In genomic region chr1:92168657-92169056, GRCh38 we compare ENCODE assay signal across 20 cellular contexts. TPM values are rescaled to one million over a fixed set of nuclear protein-coding genes. Genes with fewer than 3 reads are reported as not detected.
DNase-seq lines count a peak whose midpoint lies in the region; ATAC-seq, FAIRE-seq and TF ChIP-seq lines count a peak whose summit lies in the region.
"Had no signal": no experiment of that assay in that cellular context is flagged by ENCODE, and none has a peak within 500 bp of the region (broad histone marks: within the 10 kb centered on the region; RNA-seq: fewer than 3 reads in every experiment).

No MANE protein-coding gene starts in this region.

- H3K79me2 ChIP-seq in mesendoderm (ENCODE audit: control insufficient read depth, insufficient read depth, low read length) = no peaks in the 10 kb centered on the region

- H2BK120ac ChIP-seq in mesendoderm (ENCODE audit: low read depth, low read length) = no peak overlapping the region

- H3K4ac ChIP-seq in mesendoderm (ENCODE audit: low read depth, low read length) = no peak overlapping the region

- FAIRE-seq in GM12891 (lab: Jason Lieb, UNC) = no peak
- FAIRE-seq: small intestine had no signal

- no peaks in the 10 kb centered on the region for H3K79me1 ChIP-seq in mesendoderm (ENCODE audit: low read length)

- no peak overlapping the region for H4K5ac ChIP-seq in mesendoderm (ENCODE audit: low read length)

- no peak overlapping the region for H3K4me2 ChIP-seq in mesendoderm (ENCODE audit: low read length)

- H3K56ac ChIP-seq in mesendoderm (ENCODE audit: low read length) = no peak overlapping the region

- no peaks in the 10 kb centered on the region for H3K4me1 ChIP-seq in mesendoderm (ENCODE audit: control insufficient read depth, low read depth, low read length)
- H3K4me1 ChIP-seq: breast epithelium, uterus had no signal

- H3K18ac ChIP-seq in mesendoderm (ENCODE audit: low read length) = no peak overlapping the region

- no CpG with 5 or more reads among the region's 5 CpGs for WGBS in mesendoderm (ENCODE audit: extremely low coverage, insufficient coverage, low lambda C conversion rate)

- DNase-seq in H7 (peak; percentile 7), NCI-H2227 treated with DMSO at 0.1 percent for 48 hours (lab: John Stamatoyannopoulos, UW) (peak; percentile 81), anterior cingulate cortex (lab: John Stamatoyannopoulos, UW) (peak in 40 of 58 donors; percentile 2 to 76 (median 24)), mesendoderm (peak; percentile 5), GM12891 (ENCODE audit: insufficient read length, low spot score) (no peak)
- no peak for DNase-seq in central memory CD4-positive, alpha-beta T cell
- DNase-seq: activated naive CD4-positive, alpha-beta T cell treated with anti-CD3 and anti-CD28 coated beads, Interleukin-2, amount 10 ng/mL, durations not matched to agents 7 days and 5 days; effector memory CD4-positive, alpha-beta T cell; foreskin fibroblast; mammary epithelial cell; MM.1S; NCI-H526; RPMI8226; small intestine; stimulated activated naive CD4-positive, alpha-beta T cell; T-helper 17 cell; uterus had no signal

- no peak overlapping the region for H3K27ac ChIP-seq in mesendoderm (ENCODE audit: low read depth, low read length)
- H3K27ac ChIP-seq: breast epithelium, uterus had no signal

- no peak overlapping the region for H3K23ac ChIP-seq in mesendoderm (ENCODE audit: low read length)

- no peak overlapping the region for H2BK5ac ChIP-seq in mesendoderm (ENCODE audit: low read length)

- no peak for ATAC-seq in HG03565 (IDR thresholded peaks at IDR 0.05; ENCODE audit: unreplicated experiment)
- ATAC-seq in activated CD4-positive, CD25-positive, alpha-beta regulatory T cell treated with anti-CD3 and anti-CD28 coated beads, Interleukin-2, amount 50 U/mL, for 24 hours = no peak
- ATAC-seq: T-helper 17 cell had no signal

- no peak overlapping the region for H2BK15ac ChIP-seq in mesendoderm (replicated peaks; ENCODE audit: low read depth)

- no peak for TF ChIP-seq POLR2A in GM12891 (IDR thresholded peaks at IDR 0.05; ENCODE audit: low read depth, low read length)

- no peak overlapping the region for H2AK5ac ChIP-seq in mesendoderm (ENCODE audit: low read length)

- no peaks in the 10 kb centered on the region for H3K36me3 ChIP-seq in H7 (replicated peaks; ENCODE audit: control insufficient read depth, insufficient read depth, low read length)
- no peaks in the 10 kb centered on the region for H3K36me3 ChIP-seq in mesendoderm (ENCODE audit: control insufficient read depth, insufficient read depth, low read length)
- H3K36me3 ChIP-seq: breast epithelium, uterus had no signal

- H4K8ac ChIP-seq in mesendoderm (ENCODE audit: low read depth, low read length) = no peak overlapping the region

- H3K4me3 ChIP-seq in H7 (ENCODE audit: insufficient read depth, low read depth, low read length) = no peak overlapping the region
- no peak overlapping the region for H3K4me3 ChIP-seq in mesendoderm (ENCODE audit: low read length)
- H3K4me3 ChIP-seq: breast epithelium, uterus had no signal

- no peaks in the 10 kb centered on the region for H3K27me3 ChIP-seq in H7 (ENCODE audit: control insufficient read depth, insufficient read depth, low read length)
- H3K27me3 ChIP-seq in mesendoderm (ENCODE audit: insufficient read depth, low read length, poor library complexity) = no peaks in the 10 kb centered on the region
- H3K27me3 ChIP-seq: breast epithelium, uterus had no signal

- no peak overlapping the region for H3K9ac ChIP-seq in mesendoderm (ENCODE audit: low read length)

TF ChIP-seq in GM12891, 5 proteins besides CTCF, POLR2A, EP300 and RAD21:
- TF ChIP-seq PAX5 (IDR thresholded peaks at IDR 0.05; ENCODE audit: insufficient read depth, low read length, severe bottlenecking) (no peak), TAF1 (IDR thresholded peaks at IDR 0.05; ENCODE audit: low read depth, low read length) (no peak), SPI1 (IDR thresholded peaks at IDR 0.05; ENCODE audit: low read depth, low read length) (no peak), POLR2AphosphoS5 (IDR thresholded peaks at IDR 0.05; ENCODE audit: low read depth, low read length) (no peak), POU2F2 (IDR thresholded peaks at IDR 0.05; ENCODE audit: low read depth, low read length) (no peak)

RNA-seq across cellular contexts. Expression of gene C1orf146, which starts 49.1 kb away (rescaled TPM):
- total RNA-seq in H7 (2014; rRNA removed; shearing (Covaris generic)) = not detected in 2 replicates
- not detected for polyA plus RNA-seq in mesendoderm (2013, experiment 1 of 2)
- not detected for polyA plus RNA-seq in mesendoderm (2013, experiment 2 of 2)
- polyA plus RNA-seq in GM12891 (2012; ENCODE audit: low read depth, missing spikeins) = not detected
- total RNA-seq: breast epithelium, mammary epithelial cell, T-helper 17 cell, uterus had no signal
- polyA plus RNA-seq: mammary epithelial cell, small intestine had no signal

Comparison
In these comparisons a context has a peak if more than half of its experiments do, and no peak if none do; other contexts are left out.
1. DNase-seq: peak in H7 (single experiment), NCI-H2227 treated with DMSO at 0.1 percent for 48 hours (single experiment), anterior cingulate cortex (40 of 58) and mesendoderm (single experiment); none in central memory CD4-positive, alpha-beta T cell (single experiment) and GM12891 (single experiment).